ENCODE assay signal across 22 cellular contexts in the genomic region with DNA sequence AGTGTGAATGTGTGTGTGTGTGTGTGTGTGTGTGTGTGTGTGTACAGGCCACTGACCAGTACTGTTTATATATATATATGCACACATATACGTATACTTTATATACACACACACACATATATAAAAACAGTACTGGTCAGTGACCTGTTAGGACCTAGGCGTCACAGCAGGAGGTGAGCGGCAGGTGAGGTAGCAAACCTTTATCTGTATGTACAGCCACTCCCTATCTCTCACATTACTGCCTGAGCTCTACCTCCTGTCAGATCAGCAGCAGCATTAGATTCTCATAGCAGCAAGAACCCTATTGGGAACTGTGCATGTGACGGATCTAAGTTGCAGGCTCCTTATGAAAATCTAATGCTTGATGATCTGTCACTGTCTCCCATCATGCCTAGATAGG.
"Had no signal": no experiment of that assay in that cellular context is flagged by ENCODE, and none has a peak within 500 bp of the region (broad histone marks: within the 10 kb centered on the region; RNA-seq: fewer than 3 reads in every experiment).

No MANE protein-coding gene starts in this region.

- H3K9me3 ChIP-seq: esophagus squamous epithelium, prostate gland, sigmoid colon, thoracic aorta, tibial nerve, upper lobe of left lung had no signal

- H3K4me1 ChIP-seq: neural progenitor cell, prostate gland had no signal

- H3K36me3 ChIP-seq: esophagus squamous epithelium, neural progenitor cell, prostate gland, sigmoid colon, thoracic aorta, tibial nerve, upper lobe of left lung had no signal

- ATAC-seq: effector memory CD8-positive, alpha-beta T cell; left lobe of liver; naive thymus-derived CD4-positive, alpha-beta T cell; right cardiac atrium; stimulated activated naive B cell treated with anti-CD40 and anti-IgM and Interleukin-4, amounts not matched to agents 10 μg/mL and 1 μg/mL and 100 μg/mL, for 72 hours had no signal

- H3K9ac ChIP-seq: neural progenitor cell had no signal

- H3K27me3 ChIP-seq: esophagus squamous epithelium, neural progenitor cell, sigmoid colon, tibial nerve, upper lobe of left lung had no signal

- H3K4me3 ChIP-seq: esophagus squamous epithelium, neural progenitor cell, prostate gland, sigmoid colon, skin epidermis, thoracic aorta, tibial nerve, upper lobe of left lung had no signal

- DNase-seq: cortex of kidney; effector memory CD8-positive, alpha-beta T cell; esophagus squamous epithelium; foreskin melanocyte; hypothalamus; immature natural killer cell; islet precursor cell; kidney glomerular epithelial cell; mesenchymal stem cell; naive thymus-derived CD4-positive, alpha-beta T cell; right cardiac atrium; sigmoid colon; stimulated activated CD4-positive, alpha-beta T cell treated with anti-CD3 and anti-CD28 coated beads, Interleukin-15, amount 100 ng/mL, for 24 hours; stimulated activated CD4-positive, alpha-beta T cell treated with anti-CD3 and anti-CD28 coated beads, Interleukin-2, amount 100 ng/mL, for 48 hours; stimulated activated naive B cell treated with anti-CD40 and anti-IgM and Interleukin-4, amounts not matched to agents 10 μg/mL and 1 μg/mL and 100 μg/mL, for 72 hours; upper lobe of left lung had no signal

- H3K27ac ChIP-seq: esophagus squamous epithelium, neural progenitor cell, sigmoid colon, skin epidermis, thoracic aorta, tibial nerve, upper lobe of left lung had no signal
